Comparison of ENCODE assay signal across 18 cellular contexts in genomic region chr13:40410315-40410714, GRCh38.
DNase-seq lines count a peak whose midpoint lies in the region; ATAC-seq and TF ChIP-seq lines count a peak whose summit lies in the region.
"Had no signal": no experiment of that assay in that cellular context is flagged by ENCODE, and none has a peak within 500 bp of the region (broad histone marks: within the 10 kb centered on the region; RNA-seq: fewer than 3 reads in every experiment).

No MANE protein-coding gene starts in this region.

- H4K20me1 ChIP-seq in OCI-LY7 (ENCODE audit: insufficient read depth, low read length), result no peaks in the 10 kb centered on the region
- H4K20me1 ChIP-seq in smooth muscle cell (ENCODE audit: low read depth), result no peaks in the 10 kb centered on the region

- H3K9me2 ChIP-seq in OCI-LY7 (ENCODE audit: insufficient read depth, low read length), result 0 out of 2 replicates have a peak, but pooled peaks cover 7% of the 10 kb centered on the region

- H3K36me3 ChIP-seq in OCI-LY7 (ENCODE audit: insufficient read depth, low read length) (peaks cover 4% of the 10 kb centered on the region; the same call in 1 of the 2 replicates), heart left ventricle (no peaks in the 10 kb centered on the region), smooth muscle cell (ENCODE audit: low read depth) (no peaks in the 10 kb centered on the region)
- H3K36me3 ChIP-seq: SJCRH30 had no signal

- H3K4me2 ChIP-seq in OCI-LY7 (ENCODE audit: low read length), result no peak overlapping the region
- peak overlapping the region; percentile 27 for H3K4me2 ChIP-seq in smooth muscle cell

- H3K9ac ChIP-seq in smooth muscle cell (ENCODE audit: low read depth), result no peak overlapping the region

- H3K4me1 Mint-ChIP-seq in activated CD4-positive, alpha-beta T cell treated with anti-CD3 and anti-CD28 coated beads, Interleukin-2, amount 10 ng/mL, durations not matched to agents 24 days and 14 days, result peaks cover 2% of the 10 kb centered on the region

- H3K4me3 ChIP-seq in OCI-LY7 (ENCODE audit: low read depth, low read length, poor library complexity, severe bottlenecking), result no peak overlapping the region
- no peak overlapping the region for H3K4me3 ChIP-seq in heart left ventricle
- no peak overlapping the region for H3K4me3 ChIP-seq in smooth muscle cell
- H3K4me3 ChIP-seq: SJCRH30 had no signal

- no peak overlapping the region for H3K27ac ChIP-seq in OCI-LY7 (ENCODE audit: low read depth, low read length, poor library complexity, severe bottlenecking)
- peak overlapping the region in 7 of 12 donors; percentile 12 to 60 (median 47) for H3K27ac ChIP-seq in heart left ventricle
- no peak overlapping the region for H3K27ac ChIP-seq in smooth muscle cell (ENCODE audit: low read depth)
- H3K27ac ChIP-seq: SJCRH30 had no signal

- 98 to 100% (median 99%) methylated on average over 1 of the region's 1 CpG for WGBS in heart left ventricle, 4 donors
- WGBS in smooth muscle cell (ENCODE audit: low lambda C conversion rate), result 100% methylated on average over 1 of the region's 1 CpG

- H3K4me3 Mint-ChIP-seq in activated CD4-positive, alpha-beta T cell treated with anti-CD3 and anti-CD28 coated beads, Interleukin-2, amount 10 ng/mL, durations not matched to agents 24 days and 14 days, result no peak overlapping the region
- H3K4me3 Mint-ChIP-seq: CD14-positive monocyte had no signal

- H3K36me3 Mint-ChIP-seq in activated CD4-positive, alpha-beta T cell treated with anti-CD3 and anti-CD28 coated beads, Interleukin-2, amount 10 ng/mL, durations not matched to agents 24 days and 14 days (ENCODE audit: low read depth), result peaks cover 2% of the 10 kb centered on the region

- H3K9me3 ChIP-seq in OCI-LY7 (ENCODE audit: low read length), result peaks cover 26% of the 10 kb centered on the region
- peaks cover 0 to 5% (median 0%) of the 10 kb centered on the region in 12 donors for H3K9me3 ChIP-seq in heart left ventricle
- H3K9me3 ChIP-seq in smooth muscle cell (replicated peaks; ENCODE audit: low read depth), result no peaks in the 10 kb centered on the region
- H3K9me3 ChIP-seq: SJCRH30 had no signal

- peak overlapping the region; percentile 24; the same call in 1 of the 2 replicates for H2AFZ ChIP-seq in OCI-LY7 (ENCODE audit: low read length)
- peak overlapping the region; percentile 49 for H2AFZ ChIP-seq in smooth muscle cell (ENCODE audit: low read depth)

- CTCF ChIA-PET in OCI-LY7 (lab: Charles Lee; ENCODE audit: unreplicated experiment), result no interaction called here

- H3K79me2 ChIP-seq in OCI-LY7 (ENCODE audit: insufficient read depth, low read depth, low read length) (no peaks in the 10 kb centered on the region), smooth muscle cell (ENCODE audit: low read depth) (no peaks in the 10 kb centered on the region)

- TF ChIP-seq POLR2A in heart left ventricle (IDR thresholded peaks at IDR 0.05), result no peak

- POLR2A ChIA-PET in OCI-LY7 (lab: Charles Lee), result interaction anchor here (2.4 kb wide), 1 partner anchor 24 kb away, joined by 8 read pairs; no protein-coding TSS in a partner anchor

- no peak overlapping the region for H3K27ac Mint-ChIP-seq in activated CD4-positive, alpha-beta T cell treated with anti-CD3 and anti-CD28 coated beads, Interleukin-2, amount 10 ng/mL, durations not matched to agents 24 days and 14 days

- DNase-seq in NCI-H82 (lab: John Stamatoyannopoulos, UW), result peak; percentile 22
- no peak for DNase-seq in OCI-LY7 (ENCODE audit: low spot score)
- no peak for DNase-seq in heart left ventricle
- DNase-seq in smooth muscle cell (lab: John Stamatoyannopoulos, UW; ENCODE audit: unreplicated experiment), result no peak
- no peak for DNase-seq in NCI-H345 treated with DMSO at 0.1 percent for 48 hours (lab: John Stamatoyannopoulos, UW; ENCODE audit: unreplicated experiment)
- DNase-seq in activated CD4-positive, CD25-positive, alpha-beta regulatory T cell (lab: John Stamatoyannopoulos, UW), result no peak
- DNase-seq in activated CD4-positive, alpha-beta T cell treated with anti-CD3 and anti-CD28 coated beads, Interleukin-2, amount 10 ng/mL, durations not matched to agents 24 days and 14 days, result no peak
- DNase-seq: ACHN; AML-193; EL; KG1; NCI-H1436 treated with DMSO at 0.1 percent for 48 hours; NCI-H2029 treated with DMSO at 0.1 percent for 48 hours; NCI-H526 treated with DMSO at 0.1 percent for 48 hours; NK-92 treated with Interleukin-12 subunit alpha and Interleukin-12 subunit beta, amount 100 ng/mL, for 24 hours; OCI-M1 had no signal

- no peaks in the 10 kb centered on the region for H3F3A ChIP-seq in smooth muscle cell (ENCODE audit: low read depth)

- no peaks in the 10 kb centered on the region for H3K27me3 Mint-ChIP-seq in activated CD4-positive, alpha-beta T cell treated with anti-CD3 and anti-CD28 coated beads, Interleukin-2, amount 10 ng/mL, durations not matched to agents 24 days and 14 days

- H3K27me3 ChIP-seq in heart left ventricle (no peaks in the 10 kb centered on the region), smooth muscle cell (ENCODE audit: low read depth) (no peaks in the 10 kb centered on the region)
- H3K27me3 ChIP-seq: SJCRH30 had no signal

- no peaks in the 10 kb centered on the region for H3K4me1 ChIP-seq in OCI-LY7 (ENCODE audit: insufficient read depth, low read length, poor library complexity, severe bottlenecking)
- H3K4me1 ChIP-seq in heart left ventricle, result peaks cover 0 to 15% (median 9%) of the 10 kb centered on the region in 12 donors
- peaks cover 4% of the 10 kb centered on the region for H3K4me1 ChIP-seq in smooth muscle cell (ENCODE audit: low read depth)
- H3K4me1 ChIP-seq: SJCRH30 had no signal

- H3K9me3 Mint-ChIP-seq in activated CD4-positive, alpha-beta T cell treated with anti-CD3 and anti-CD28 coated beads, Interleukin-2, amount 10 ng/mL, durations not matched to agents 24 days and 14 days, result peaks cover 22% of the 10 kb centered on the region

- TF ChIP-seq CTCF in OCI-LY7 (conservative IDR thresholded peaks at IDR 0.05; ENCODE audit: low read length), result no peak
- no peak for TF ChIP-seq CTCF in heart left ventricle (IDR thresholded peaks at IDR 0.05)
- TF ChIP-seq CTCF in smooth muscle cell (IDR thresholded peaks at IDR 0.05; ENCODE audit: borderline replicate concordance, insufficient read depth, poor library complexity, severe bottlenecking), result no peak

- no TSS peak for BruUV-seq in OCI-LY7 (replicated peaks; lab: Mats Ljungman, UMichigan)

- intact Hi-C loops in OCI-LY7 (cut with micrococcal nuclease; ENCODE audit: unreplicated experiment), result no loop called here
- intact Hi-C loops in heart left ventricle (cut with DNase I), result no loop called here
- intact Hi-C loops in activated CD4-positive, alpha-beta T cell treated with anti-CD3 and anti-CD28 coated beads, Interleukin-2, amount 10 ng/mL, durations not matched to agents 24 days and 14 days (cut with micrococcal nuclease), result no loop called here

- peak in 1 of 4 donors; percentile 17 for ATAC-seq in heart left ventricle

Comparison
In these comparisons a context has a peak if more than half of its experiments do, and no peak if none do; other contexts are left out.
1. H3K27ac ChIP-seq: peak in heart left ventricle (7 of 12); none in OCI-LY7 (single experiment) and smooth muscle cell (single experiment).